ENCODE assay signal across 17 cellular contexts in genomic region chr12:74922117-74922516, GRCh38.
A peak's percentile ranks its signal among the peaks of the same experiment; 100 is the strongest.
DNase-seq lines count a peak whose midpoint lies in the region; ATAC-seq and TF ChIP-seq lines count a peak whose summit lies in the region.
"Had no signal": no experiment of that assay in that cellular context is flagged by ENCODE, and none has a peak within 500 bp of the region (broad histone marks: within the 10 kb centered on the region; RNA-seq: fewer than 3 reads in every experiment).

No MANE protein-coding gene starts in this region.

- H3K9me3 Mint-ChIP-seq in natural killer cell treated with Interleukin-12 subunit alpha and Interleukin-12 subunit beta and Interleukin-15 and Interleukin-18, amount 100 ng/mL, for 72 hours: peaks cover 14% of the 10 kb centered on the region
- H3K9me3 Mint-ChIP-seq in natural killer cell: peaks cover 14 to 15% of the 10 kb centered on the region in 2 donors
- peaks cover 2% of the 10 kb centered on the region for H3K9me3 Mint-ChIP-seq in CD4-positive, alpha-beta T cell
- H3K9me3 Mint-ChIP-seq in stimulated activated memory B cell treated with anti-CD40 and anti-IgM and Interleukin-4, amounts not matched to agents 10 μg/mL and 1 μg/mL and 100 μg/mL, for 72 hours: peaks cover 13% of the 10 kb centered on the region

- no peaks in the 10 kb centered on the region for H3K4me1 Mint-ChIP-seq in natural killer cell treated with Interleukin-12 subunit alpha and Interleukin-12 subunit beta and Interleukin-15 and Interleukin-18, amount 100 ng/mL, for 72 hours (ENCODE audit: low read depth in 2 of 2)
- no peaks in the 10 kb centered on the region for H3K4me1 Mint-ChIP-seq in natural killer cell
- H3K4me1 Mint-ChIP-seq in CD4-positive, alpha-beta T cell (ENCODE audit: low read depth): no peaks in the 10 kb centered on the region
- no peaks in the 10 kb centered on the region for H3K4me1 Mint-ChIP-seq in stimulated activated memory B cell treated with anti-CD40 and anti-IgM and Interleukin-4, amounts not matched to agents 10 μg/mL and 1 μg/mL and 100 μg/mL, for 72 hours
- H3K4me1 Mint-ChIP-seq: CD14-positive monocyte had no signal

- DNase-seq in natural killer cell treated with Interleukin-12 subunit alpha and Interleukin-12 subunit beta and Interleukin-15 and Interleukin-18, amount 100 ng/mL, for 72 hours (ENCODE audit: low spot score): no peak
- no peak for DNase-seq in natural killer cell
- DNase-seq in islet precursor cell: peak; percentile 55
- peak; percentile 17 for DNase-seq in osteoblast (ENCODE audit: insufficient read length, low spot score, missing footprints)
- DNase-seq in CD4-positive, alpha-beta T cell: no peak
- DNase-seq in midbrain (lab: John Stamatoyannopoulos, UW): no peak
- DNase-seq: 8988T; Calu3; CD8-positive, alpha-beta T cell; DMS53; DND-41; EL had no signal

- no peaks in the 10 kb centered on the region for H3K27me3 Mint-ChIP-seq in natural killer cell treated with Interleukin-12 subunit alpha and Interleukin-12 subunit beta and Interleukin-15 and Interleukin-18, amount 100 ng/mL, for 72 hours
- H3K27me3 Mint-ChIP-seq in natural killer cell (ENCODE audit: low read depth in 2 of 2): no peaks in the 10 kb centered on the region
- no peaks in the 10 kb centered on the region for H3K27me3 Mint-ChIP-seq in CD4-positive, alpha-beta T cell
- no peaks in the 10 kb centered on the region for H3K27me3 Mint-ChIP-seq in stimulated activated memory B cell treated with anti-CD40 and anti-IgM and Interleukin-4, amounts not matched to agents 10 μg/mL and 1 μg/mL and 100 μg/mL, for 72 hours

- no peak overlapping the region for H3K27ac ChIP-seq in osteoblast (ENCODE audit: low read depth, low read length)
- no peak overlapping the region for H3K27ac ChIP-seq in CD4-positive, alpha-beta T cell (ENCODE audit: low read depth, low read length)
- H3K27ac ChIP-seq: BLaER1 had no signal

- no peak overlapping the region for H3K4me2 ChIP-seq in osteoblast (ENCODE audit: insufficient read depth, low read length)
- H3K4me2 ChIP-seq: BLaER1 had no signal

- H3K4me3 Mint-ChIP-seq in natural killer cell treated with Interleukin-12 subunit alpha and Interleukin-12 subunit beta and Interleukin-15 and Interleukin-18, amount 100 ng/mL, for 72 hours: no peak overlapping the region
- H3K4me3 Mint-ChIP-seq in natural killer cell: no peak overlapping the region
- H3K4me3 Mint-ChIP-seq in CD4-positive, alpha-beta T cell: no peak overlapping the region
- H3K4me3 Mint-ChIP-seq in stimulated activated memory B cell treated with anti-CD40 and anti-IgM and Interleukin-4, amounts not matched to agents 10 μg/mL and 1 μg/mL and 100 μg/mL, for 72 hours: no peak overlapping the region
- H3K4me3 Mint-ChIP-seq: CD14-positive monocyte; CD8-positive, alpha-beta T cell had no signal

- H3K36me3 ChIP-seq in osteoblast (ENCODE audit: insufficient read depth, low read length): no peaks in the 10 kb centered on the region
- H3K36me3 ChIP-seq: BLaER1, HAP-1 had no signal

- H3K9me3 ChIP-seq in osteoblast (ENCODE audit: low read depth, low read length): no peaks in the 10 kb centered on the region
- H3K9me3 ChIP-seq in CD4-positive, alpha-beta T cell (ENCODE audit: control insufficient read depth, low read length): no peaks in the 10 kb centered on the region
- H3K9me3 ChIP-seq: BLaER1, HAP-1 had no signal

- H3K36me3 Mint-ChIP-seq in natural killer cell treated with Interleukin-12 subunit alpha and Interleukin-12 subunit beta and Interleukin-15 and Interleukin-18, amount 100 ng/mL, for 72 hours: peaks cover 12% of the 10 kb centered on the region
- H3K36me3 Mint-ChIP-seq in natural killer cell: no peaks in the 10 kb centered on the region
- no peaks in the 10 kb centered on the region for H3K36me3 Mint-ChIP-seq in CD4-positive, alpha-beta T cell (ENCODE audit: low read depth)
- H3K36me3 Mint-ChIP-seq in stimulated activated memory B cell treated with anti-CD40 and anti-IgM and Interleukin-4, amounts not matched to agents 10 μg/mL and 1 μg/mL and 100 μg/mL, for 72 hours: no peaks in the 10 kb centered on the region
- H3K36me3 Mint-ChIP-seq: CD14-positive monocyte; CD8-positive, alpha-beta T cell had no signal

- POLR2A ChIA-PET in CD4-positive, alpha-beta T cell (lab: Charles Lee): no interaction called here

- TF ChIP-seq CTCF in natural killer cell (IDR thresholded peaks at IDR 0.05) (no peak), osteoblast (IDR thresholded peaks at IDR 0.05; ENCODE audit: extremely low read depth, low read depth, low read length) (no peak)
- no peak for TF ChIP-seq CTCF in CD4-positive, alpha-beta T cell (IDR thresholded peaks at IDR 0.05)

- intact Hi-C loops in natural killer cell (cut with micrococcal nuclease): no loop called here
- intact Hi-C loops in CD4-positive, alpha-beta T cell (cut with DNase I, micrococcal nuclease): no loop called here

- CTCF ChIA-PET in CD4-positive, alpha-beta T cell (lab: Charles Lee): no interaction called here

- H3K4me3 ChIP-seq in osteoblast (ENCODE audit: insufficient read depth, low read length): no peak overlapping the region
- H3K4me3 ChIP-seq: BLaER1, GM12878, HAP-1 had no signal

- no peaks in the 10 kb centered on the region for H3K27me3 ChIP-seq in osteoblast (ENCODE audit: insufficient read depth, low read length)
- H3K27me3 ChIP-seq in CD4-positive, alpha-beta T cell (ENCODE audit: control insufficient read depth, insufficient read depth, low read length): no peaks in the 10 kb centered on the region
- H3K27me3 ChIP-seq: BLaER1 had no signal

- H3K27ac Mint-ChIP-seq in natural killer cell treated with Interleukin-12 subunit alpha and Interleukin-12 subunit beta and Interleukin-15 and Interleukin-18, amount 100 ng/mL, for 72 hours: no peak overlapping the region
- H3K27ac Mint-ChIP-seq in natural killer cell: no peak overlapping the region
- H3K27ac Mint-ChIP-seq in CD4-positive, alpha-beta T cell: no peak overlapping the region
- H3K27ac Mint-ChIP-seq in stimulated activated memory B cell treated with anti-CD40 and anti-IgM and Interleukin-4, amounts not matched to agents 10 μg/mL and 1 μg/mL and 100 μg/mL, for 72 hours: no peak overlapping the region
- H3K27ac Mint-ChIP-seq: CD14-positive monocyte; CD8-positive, alpha-beta T cell had no signal

- H3K4me1 ChIP-seq in osteoblast (ENCODE audit: insufficient read depth, low read length): no peaks in the 10 kb centered on the region
- H3K4me1 ChIP-seq: BLaER1, HAP-1 had no signal

- no peaks in the 10 kb centered on the region for H4K20me1 ChIP-seq in osteoblast (ENCODE audit: insufficient read depth, low read length)
- H4K20me1 ChIP-seq: BLaER1 had no signal

- H3K79me2 ChIP-seq in osteoblast (ENCODE audit: insufficient read depth, low read length): no peaks in the 10 kb centered on the region

- no peak overlapping the region for H2AFZ ChIP-seq in osteoblast (ENCODE audit: low read length)

- ATAC-seq in natural killer cell treated with Interleukin-12 subunit alpha and Interleukin-12 subunit beta and Interleukin-15 and Interleukin-18, amount 100 ng/mL, for 72 hours: peak; percentile 15 to 20
- ATAC-seq in natural killer cell: no peak
- no peak for ATAC-seq in CD4-positive, alpha-beta T cell (ENCODE audit: poor library complexity)
- ATAC-seq in stimulated activated memory B cell treated with anti-CD40 and anti-IgM and Interleukin-4, amounts not matched to agents 10 μg/mL and 1 μg/mL and 100 μg/mL, for 72 hours: no peak
- ATAC-seq: CD8-positive, alpha-beta T cell; GM12878 had no signal

Comparison
In these comparisons a context has a peak if more than half of its experiments do, and no peak if none do; other contexts are left out.
1. ATAC-seq: peak in natural killer cell treated with Interleukin-12 subunit alpha and Interleukin-12 subunit beta and Interleukin-15 and Interleukin-18, amount 100 ng/mL, for 72 hours (2 of 2); none in natural killer cell (0 of 3), CD4-positive, alpha-beta T cell (single experiment) and stimulated activated memory B cell treated with anti-CD40 and anti-IgM and Interleukin-4, amounts not matched to agents 10 μg/mL and 1 μg/mL and 100 μg/mL, for 72 hours (single experiment).
2. DNase-seq: peak in islet precursor cell (single experiment) and osteoblast (single experiment); none in natural killer cell treated with Interleukin-12 subunit alpha and Interleukin-12 subunit beta and Interleukin-15 and Interleukin-18, amount 100 ng/mL, for 72 hours (single experiment), natural killer cell (single experiment), CD4-positive, alpha-beta T cell (0 of 10) and midbrain (single experiment).